1 cellular context compared by ENCODE assay signal in the genomic region with DNA sequence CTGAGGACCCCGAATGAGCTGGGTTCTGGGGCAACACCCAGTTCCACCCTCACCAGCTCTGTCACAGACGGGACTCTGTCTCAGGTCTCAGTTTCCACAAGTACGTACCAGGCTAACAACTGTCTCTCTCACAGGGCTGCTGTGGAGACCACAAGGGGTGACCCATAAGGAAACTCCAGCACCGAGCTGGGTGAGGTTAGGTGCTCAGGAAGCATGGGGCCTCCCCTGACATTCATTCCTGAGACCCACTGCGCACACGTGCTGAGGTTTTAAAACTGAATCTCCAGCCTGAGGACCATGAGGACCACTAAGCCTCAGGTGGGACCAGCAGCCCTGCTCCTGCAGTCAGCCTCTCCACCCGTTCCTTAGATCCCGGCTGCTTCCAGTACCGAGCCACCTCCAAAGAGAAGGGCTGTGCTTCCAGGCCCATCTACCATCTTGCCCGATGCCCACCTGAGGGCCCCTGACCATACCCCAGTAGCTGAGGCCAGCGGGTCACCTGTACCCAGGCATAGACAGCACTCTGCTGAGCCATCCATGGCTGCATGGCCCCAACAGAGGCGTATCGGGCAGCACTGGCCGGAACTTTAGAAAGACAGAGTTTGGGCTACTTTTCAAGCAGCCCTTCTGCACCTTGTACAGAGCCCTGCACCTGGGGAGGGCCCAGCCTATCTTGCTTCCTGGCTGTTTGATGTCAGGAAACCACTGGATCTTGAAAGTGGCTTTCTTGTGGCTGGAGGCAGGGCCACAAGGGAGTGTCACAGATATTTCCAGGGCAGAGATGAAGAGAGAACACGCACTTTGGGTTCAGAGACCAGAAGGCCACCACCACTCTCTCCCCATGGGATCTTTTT.
TF ChIP-seq lines count a peak whose summit lies in the region.

No MANE protein-coding gene starts in this region.

TF ChIP-seq in GM23338, 12 proteins besides CTCF, POLR2A, EP300 and RAD21 (continued from another document):
- TF ChIP-seq ZNF462 (CRISPR knock-in tag; IDR thresholded peaks at IDR 0.05) = no peak
- TF ChIP-seq JUNB (IDR thresholded peaks at IDR 0.05; ENCODE audit: unreplicated experiment) = no peak
- no peak for TF ChIP-seq EZH2phosphoT487 (IDR thresholded peaks at IDR 0.05; ENCODE audit: unreplicated experiment)
- no peak for TF ChIP-seq ZNF114 (CRISPR knock-in tag; IDR thresholded peaks at IDR 0.05)
- no peak for TF ChIP-seq REST (IDR thresholded peaks at IDR 0.05; ENCODE audit: unreplicated experiment)
